Comparison of ENCODE assay signal across 11 cellular contexts in genomic region chr16:72983241-72983640, GRCh38.
A peak's percentile ranks its signal among the peaks of the same experiment; 100 is the strongest.
DNase-seq lines count a peak whose midpoint lies in the region; ATAC-seq and TF ChIP-seq lines count a peak whose summit lies in the region.
"Had no signal": no experiment of that assay in that cellular context is flagged by ENCODE, and none has a peak within 500 bp of the region (broad histone marks: within the 10 kb centered on the region; RNA-seq: fewer than 3 reads in every experiment).

No MANE protein-coding gene starts in this region.

- no peaks in the 10 kb centered on the region; the same call in 1 of the 2 replicates for H3K36me3 ChIP-seq in RWPE2 (ENCODE audit: low read depth)
- no peaks in the 10 kb centered on the region for H3K36me3 ChIP-seq in prostate gland

- H3K4me1 ChIP-seq in RWPE2 (ENCODE audit: insufficient read depth, poor library complexity, severe bottlenecking) (peaks cover 17% of the 10 kb centered on the region), prostate gland (replicated peaks) (peaks cover 38% of the 10 kb centered on the region)

- H3K27ac ChIP-seq in RWPE2 (ENCODE audit: poor library complexity, severe bottlenecking): no peak overlapping the region
- H3K27ac ChIP-seq in prostate gland: peak overlapping the region; percentile 12 to 95

- H3K9me3 ChIP-seq in RWPE2 (ENCODE audit: severe bottlenecking): no peaks in the 10 kb centered on the region
- H3K9me3 ChIP-seq in prostate gland: no peaks in the 10 kb centered on the region
- H3K9me3 ChIP-seq: HAP-1 had no signal

- POLR2A ChIA-PET in GM10248 (lab: Yijun Ruan, JAX): no interaction called here

- TF ChIP-seq CTCF in RWPE2 (IDR thresholded peaks at IDR 0.05; ENCODE audit: poor library complexity, severe bottlenecking): no peak
- no peak for TF ChIP-seq CTCF in prostate gland (IDR thresholded peaks at IDR 0.05)
- no peak for TF ChIP-seq CTCF in GM10248 (IDR thresholded peaks at IDR 0.05; ENCODE audit: control extremely low read depth, extremely low read depth, low read depth, missing control alignments)
- TF ChIP-seq CTCF in GM10266 (IDR thresholded peaks at IDR 0.05; ENCODE audit: control insufficient read depth, insufficient read depth, low read depth, missing control alignments): no peak

- H3K4me3 ChIP-seq in RWPE2 (ENCODE audit: severe bottlenecking) (no peak overlapping the region), prostate gland (no peak overlapping the region)
- H3K4me3 ChIP-seq: HAP-1 had no signal

- peak; percentile 30 for DNase-seq in activated effector memory CD4-positive, alpha-beta T cell treated with anti-CD3 and anti-CD28 coated beads, Interleukin-2, amount 50 U/mL, for 16 hours
- DNase-seq in activated effector memory CD4-positive, alpha-beta T cell treated with Interleukin-2 at 50 U/mL for 16 hours: no peak
- DNase-seq in RWPE2 (ENCODE audit: low spot score) (peak; percentile 20), mesenteric fat pad (ENCODE audit: low spot score) (peak; percentile 22), prostate gland (ENCODE audit: low spot score) (no peak), NOMO-1 treated with dmso at 0.1 percent for 144 hours (lab: John Stamatoyannopoulos, UW; ENCODE audit: unreplicated experiment) (no peak), GM10248 (ENCODE audit: extremely low spot score) (no peak), GM10266 (ENCODE audit: extremely low spot score) (no peak)
- DNase-seq: Calu3, DMS79 had no signal

- no peak for ATAC-seq in RWPE2 (ENCODE audit: low read depth)

- no peak for TF ChIP-seq POLR2A in prostate gland (IDR thresholded peaks at IDR 0.05)

- intact Hi-C loops in prostate gland (cut with DNase I): no loop called here

- H3K27me3 ChIP-seq in RWPE2 (ENCODE audit: insufficient read depth, poor library complexity, severe bottlenecking): no peaks in the 10 kb centered on the region
- H3K27me3 ChIP-seq in prostate gland (replicated peaks; ENCODE audit: insufficient read depth): no peaks in the 10 kb centered on the region

- CTCF ChIA-PET in GM10248 (lab: Yijun Ruan, JAX): interaction anchor here (1.0 to 1.2 kb wide), 2 partner anchors 17 to 19 kb away, joined by 3 read pairs; no protein-coding TSS in a partner anchor

- WGBS in prostate gland: 91% methylated on average over 9 of the region's 9 CpGs

Comparison
In these comparisons a context has a peak if more than half of its experiments do, and no peak if none do; other contexts are left out.
1. DNase-seq: peak in activated effector memory CD4-positive, alpha-beta T cell treated with anti-CD3 and anti-CD28 coated beads, Interleukin-2, amount 50 U/mL, for 16 hours (single experiment), RWPE2 (single experiment) and mesenteric fat pad (single experiment); none in activated effector memory CD4-positive, alpha-beta T cell treated with Interleukin-2 at 50 U/mL for 16 hours (single experiment), prostate gland (single experiment), NOMO-1 treated with dmso at 0.1 percent for 144 hours (single experiment), GM10248 (single experiment) and GM10266 (single experiment).